ENCODE assay signal across 19 cellular contexts in the genomic region with DNA sequence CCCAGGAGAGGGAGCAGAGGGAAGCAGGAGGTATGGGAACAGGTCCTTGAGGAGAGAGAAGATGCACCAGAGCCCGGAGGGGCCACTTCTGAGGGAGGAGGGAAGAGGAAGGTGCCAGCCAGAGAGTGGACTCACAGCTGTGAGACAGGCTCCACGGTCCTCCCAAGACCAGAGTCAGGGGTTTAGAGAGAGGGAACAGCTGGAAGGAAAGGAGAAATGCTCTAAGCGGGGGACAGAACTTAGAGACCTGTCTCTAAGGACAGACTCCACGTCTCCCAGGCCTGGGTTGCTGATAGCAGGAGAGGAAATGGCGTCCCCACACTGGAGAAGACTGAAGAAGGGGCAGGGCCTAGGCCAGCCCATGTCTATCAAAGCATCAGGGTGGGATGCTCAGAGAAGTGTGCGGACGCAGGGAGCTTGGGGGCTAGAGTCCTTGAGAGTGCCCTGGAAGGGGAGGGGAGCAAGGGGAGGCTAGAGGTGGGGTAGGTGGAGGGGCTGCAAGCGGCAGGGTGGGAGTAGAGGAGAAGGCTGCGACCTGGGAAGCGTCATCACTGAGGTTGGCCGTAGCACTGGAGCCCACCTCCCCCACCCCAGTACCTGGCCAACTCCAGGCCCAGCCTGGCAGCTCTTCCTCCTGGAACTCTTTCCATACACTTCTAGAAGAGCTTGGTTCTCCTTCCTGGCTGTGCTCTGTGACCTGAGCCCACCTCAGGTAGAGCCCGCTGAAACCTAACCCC. TPM values are rescaled to one million over a fixed set of nuclear protein-coding genes. Genes with fewer than 3 reads are reported as not detected.
DNase-seq lines count a peak whose midpoint lies in the region; ATAC-seq and TF ChIP-seq lines count a peak whose summit lies in the region.
"Had no signal": no experiment of that assay in that cellular context is flagged by ENCODE, and none has a peak within 500 bp of the region (broad histone marks: within the 10 kb centered on the region; RNA-seq: fewer than 3 reads in every experiment).

No MANE protein-coding gene starts in this region.

- H3K4me1 Mint-ChIP-seq in activated CD8-positive, alpha-beta memory T cell treated with anti-CD3 and anti-CD28 coated beads, Interleukin-2, amount 10 ng/mL, durations not matched to agents 7 days and 5 days = peaks cover 3% of the 10 kb centered on the region
- peaks cover 9% of the 10 kb centered on the region for H3K4me1 Mint-ChIP-seq in activated CD4-positive, alpha-beta memory T cell treated with anti-CD3 and anti-CD28 coated beads for 36 hours (ENCODE audit: low read depth)

- TF ChIP-seq CTCF in osteoblast (IDR thresholded peaks at IDR 0.05; ENCODE audit: extremely low read depth, low read depth, low read length) (no peak), spleen (IDR thresholded peaks at IDR 0.05 in 8 of 11, conservative IDR thresholded peaks at IDR 0.05 in 3 of 11) (no peak)

- no peaks in the 10 kb centered on the region for H3K9me3 ChIP-seq in osteoblast (ENCODE audit: low read depth, low read length)
- no peaks in the 10 kb centered on the region for H3K9me3 ChIP-seq in spleen
- H3K9me3 ChIP-seq: upper lobe of left lung had no signal

- H3K27ac ChIP-seq in osteoblast (ENCODE audit: low read depth, low read length) (no peak overlapping the region), spleen (no peak overlapping the region)
- H3K27ac ChIP-seq: 22Rv1, upper lobe of left lung, VCaP had no signal

- no peak overlapping the region for H3K27ac Mint-ChIP-seq in activated CD8-positive, alpha-beta memory T cell treated with anti-CD3 and anti-CD28 coated beads, Interleukin-2, amount 10 ng/mL, durations not matched to agents 7 days and 5 days
- H3K27ac Mint-ChIP-seq in activated CD4-positive, alpha-beta memory T cell treated with anti-CD3 and anti-CD28 coated beads for 36 hours = no peak overlapping the region
- H3K27ac Mint-ChIP-seq: activated naive CD4-positive, alpha-beta T cell treated with anti-CD3 and anti-CD28 coated beads for 36 hours; CD8-positive, alpha-beta T cell; nephron progenitor cell; stimulated activated effector memory CD8-positive, alpha-beta T cell treated with anti-CD3 and anti-CD28 coated beads, Interleukin-12 subunit alpha, Interleukin-12 subunit beta, amount 100 ng/mL, for 72 hours had no signal

- H3K9me3 Mint-ChIP-seq in activated CD8-positive, alpha-beta memory T cell treated with anti-CD3 and anti-CD28 coated beads, Interleukin-2, amount 10 ng/mL, durations not matched to agents 7 days and 5 days (ENCODE audit: low read depth) = no peaks in the 10 kb centered on the region
- no peaks in the 10 kb centered on the region for H3K9me3 Mint-ChIP-seq in activated CD4-positive, alpha-beta memory T cell treated with anti-CD3 and anti-CD28 coated beads for 36 hours
- H3K9me3 Mint-ChIP-seq: activated naive CD4-positive, alpha-beta T cell treated with anti-CD3 and anti-CD28 coated beads for 36 hours; CD8-positive, alpha-beta T cell; nephron progenitor cell; stimulated activated effector memory CD8-positive, alpha-beta T cell treated with anti-CD3 and anti-CD28 coated beads, Interleukin-12 subunit alpha, Interleukin-12 subunit beta, amount 100 ng/mL, for 72 hours had no signal

- DNase-seq in activated CD8-positive, alpha-beta memory T cell treated with anti-CD3 and anti-CD28 coated beads, Interleukin-2, amount 10 ng/mL, durations not matched to agents 7 days and 5 days = peak; percentile 25
- DNase-seq in activated CD8-positive, alpha-beta memory T cell treated with anti-CD3 and anti-CD28 coated beads for 24 hours = no peak
- DNase-seq in osteoblast (ENCODE audit: insufficient read length, low spot score, missing footprints) (peak; percentile 62), spleen (no peak)
- DNase-seq in activated CD4-positive, alpha-beta memory T cell treated with anti-CD3 and anti-CD28 coated beads for 36 hours = no peak
- no peak for DNase-seq in activated CD4-positive, alpha-beta T cell treated with anti-CD3 and anti-CD28 coated beads, Interleukin-2, amount 50 U/mL, for 48 hours
- DNase-seq: activated naive CD4-positive, alpha-beta T cell treated with anti-CD3 and anti-CD28 coated beads for 36 hours; effector CD8-positive, alpha-beta T cell; NCI-H1694 treated with DMSO at 0.1 percent for 48 hours; nephron progenitor cell; stimulated activated CD4-positive, alpha-beta T cell treated with anti-CD3 and anti-CD28 coated beads, Interleukin-4, amount 100 ng/mL, for 4 hours; upper lobe of left lung had no signal

- POLR2A ChIA-PET in activated CD4-positive, alpha-beta memory T cell treated with anti-CD3 and anti-CD28 coated beads for 36 hours (lab: Charles Lee) = no interaction called here

- TF ChIP-seq POLR2A in spleen (IDR thresholded peaks at IDR 0.05) = no peak

- H2AFZ ChIP-seq in osteoblast (ENCODE audit: low read length) = no peak overlapping the region

- ATAC-seq in activated CD8-positive, alpha-beta memory T cell treated with anti-CD3 and anti-CD28 coated beads, Interleukin-2, amount 10 ng/mL, durations not matched to agents 7 days and 5 days = no peak
- peak; percentile 13 for ATAC-seq in GM19463 (IDR thresholded peaks at IDR 0.05; ENCODE audit: unreplicated experiment)
- peak; percentile 2 for ATAC-seq in HG03159 (IDR thresholded peaks at IDR 0.05; ENCODE audit: unreplicated experiment)
- ATAC-seq: CD8-positive, alpha-beta T cell had no signal

- CTCF ChIA-PET in activated CD8-positive, alpha-beta memory T cell treated with anti-CD3 and anti-CD28 coated beads, Interleukin-2, amount 10 ng/mL, durations not matched to agents 7 days and 5 days (lab: Charles Lee) = interaction anchor here (2.8 to 14.7 kb wide), 2 partner anchors 8 to 194 kb away, joined by 14 to 191 read pairs; no protein-coding TSS in a partner anchor
- CTCF ChIA-PET in activated CD4-positive, alpha-beta memory T cell treated with anti-CD3 and anti-CD28 coated beads for 36 hours (lab: Charles Lee) = interaction anchor here (0.6 to 1.4 kb wide), 2 partner anchors 193 to 213 kb away, joined by 3 to 6 read pairs; no protein-coding TSS in a partner anchor

- no peak overlapping the region for H3K4me3 ChIP-seq in osteoblast (ENCODE audit: insufficient read depth, low read length)
- H3K4me3 ChIP-seq in spleen = no peak overlapping the region
- H3K4me3 ChIP-seq: lung, upper lobe of left lung had no signal

- H3K36me3 Mint-ChIP-seq in activated CD8-positive, alpha-beta memory T cell treated with anti-CD3 and anti-CD28 coated beads, Interleukin-2, amount 10 ng/mL, durations not matched to agents 7 days and 5 days = no peaks in the 10 kb centered on the region
- H3K36me3 Mint-ChIP-seq in activated CD4-positive, alpha-beta memory T cell treated with anti-CD3 and anti-CD28 coated beads for 36 hours = no peaks in the 10 kb centered on the region
- H3K36me3 Mint-ChIP-seq: CD8-positive, alpha-beta T cell; stimulated activated effector memory CD8-positive, alpha-beta T cell treated with anti-CD3 and anti-CD28 coated beads, Interleukin-12 subunit alpha, Interleukin-12 subunit beta, amount 100 ng/mL, for 72 hours had no signal

- H3K27me3 Mint-ChIP-seq in activated CD8-positive, alpha-beta memory T cell treated with anti-CD3 and anti-CD28 coated beads, Interleukin-2, amount 10 ng/mL, durations not matched to agents 7 days and 5 days = peaks cover 29% of the 10 kb centered on the region
- H3K27me3 Mint-ChIP-seq in activated CD4-positive, alpha-beta memory T cell treated with anti-CD3 and anti-CD28 coated beads for 36 hours = peaks cover 24% of the 10 kb centered on the region

- H3K36me3 ChIP-seq in osteoblast (ENCODE audit: insufficient read depth, low read length) (no peaks in the 10 kb centered on the region), spleen (no peaks in the 10 kb centered on the region)
- H3K36me3 ChIP-seq: upper lobe of left lung had no signal

- no peaks in the 10 kb centered on the region for H3K79me2 ChIP-seq in osteoblast (ENCODE audit: insufficient read depth, low read length)

- 69 to 78% (median 71%) methylated on average over 12 of the region's 12 CpGs for WGBS in spleen, 5 donors

- no peak overlapping the region for H3K4me3 Mint-ChIP-seq in activated CD8-positive, alpha-beta memory T cell treated with anti-CD3 and anti-CD28 coated beads, Interleukin-2, amount 10 ng/mL, durations not matched to agents 7 days and 5 days
- H3K4me3 Mint-ChIP-seq in activated CD4-positive, alpha-beta memory T cell treated with anti-CD3 and anti-CD28 coated beads for 36 hours = no peak overlapping the region
- H3K4me3 Mint-ChIP-seq: activated naive CD4-positive, alpha-beta T cell treated with anti-CD3 and anti-CD28 coated beads for 36 hours; CD8-positive, alpha-beta T cell; nephron progenitor cell; stimulated activated effector memory CD8-positive, alpha-beta T cell treated with anti-CD3 and anti-CD28 coated beads, Interleukin-12 subunit alpha, Interleukin-12 subunit beta, amount 100 ng/mL, for 72 hours had no signal

- H4K20me1 ChIP-seq in osteoblast (ENCODE audit: insufficient read depth, low read length) = no peaks in the 10 kb centered on the region

- H3K4me2 ChIP-seq in osteoblast (ENCODE audit: insufficient read depth, low read length) = no peak overlapping the region

- H3K4me1 ChIP-seq in osteoblast (ENCODE audit: insufficient read depth, low read length) (no peaks in the 10 kb centered on the region), spleen (peaks cover 0 to 12% (median 8%) of the 10 kb centered on the region in 6 donors)

- H3K27me3 ChIP-seq in osteoblast (ENCODE audit: insufficient read depth, low read length) (peaks cover 24% of the 10 kb centered on the region), spleen (replicated peaks in 1 of 7) (peaks cover 0 to 92% (median 42%) of the 10 kb centered on the region in 7 donors)

- intact Hi-C loops in activated CD4-positive, alpha-beta memory T cell treated with anti-CD3 and anti-CD28 coated beads for 36 hours (cut with micrococcal nuclease) = no loop called here
- intact Hi-C loops in spleen (cut with DNase I; ENCODE audit: low total_unique reads) = no loop called here

RNA-seq across cellular contexts. Expression of gene GRID1, which starts 25.6 kb away (rescaled TPM):
- total RNA-seq in activated CD8-positive, alpha-beta memory T cell treated with anti-CD3 and anti-CD28 coated beads, Interleukin-2, amount 10 ng/mL, durations not matched to agents 7 days and 5 days = not detected
- total RNA-seq in osteoblast = under 0.01 TPM in 1 of 2 replicates, not detected in the other
- not detected for total RNA-seq in activated CD4-positive, alpha-beta memory T cell treated with anti-CD3 and anti-CD28 coated beads for 36 hours
- total RNA-seq in spleen = under 1 TPM in 4 of 7 donors, not detected in 3; 0.10 to 0.42 (median 0.17) TPM
- under 1 TPM in 2 of 3 donors, not detected in 1; 0.06 to 0.18 TPM for polyA plus RNA-seq in spleen
- total RNA-seq: activated naive CD4-positive, alpha-beta T cell treated with anti-CD3 and anti-CD28 coated beads for 36 hours; CD8-positive, alpha-beta T cell had no signal

Comparison
In these comparisons a context has a peak if more than half of its experiments do, and no peak if none do; other contexts are left out.
1. DNase-seq: peak in activated CD8-positive, alpha-beta memory T cell treated with anti-CD3 and anti-CD28 coated beads, Interleukin-2, amount 10 ng/mL, durations not matched to agents 7 days and 5 days (single experiment) and osteoblast (single experiment); none in activated CD8-positive, alpha-beta memory T cell treated with anti-CD3 and anti-CD28 coated beads for 24 hours (single experiment), activated CD4-positive, alpha-beta memory T cell treated with anti-CD3 and anti-CD28 coated beads for 36 hours (single experiment), spleen (single experiment) and activated CD4-positive, alpha-beta T cell treated with anti-CD3 and anti-CD28 coated beads, Interleukin-2, amount 50 U/mL, for 48 hours (0 of 2).